ENCODE assay signal across 8 cellular contexts in the genomic region with DNA sequence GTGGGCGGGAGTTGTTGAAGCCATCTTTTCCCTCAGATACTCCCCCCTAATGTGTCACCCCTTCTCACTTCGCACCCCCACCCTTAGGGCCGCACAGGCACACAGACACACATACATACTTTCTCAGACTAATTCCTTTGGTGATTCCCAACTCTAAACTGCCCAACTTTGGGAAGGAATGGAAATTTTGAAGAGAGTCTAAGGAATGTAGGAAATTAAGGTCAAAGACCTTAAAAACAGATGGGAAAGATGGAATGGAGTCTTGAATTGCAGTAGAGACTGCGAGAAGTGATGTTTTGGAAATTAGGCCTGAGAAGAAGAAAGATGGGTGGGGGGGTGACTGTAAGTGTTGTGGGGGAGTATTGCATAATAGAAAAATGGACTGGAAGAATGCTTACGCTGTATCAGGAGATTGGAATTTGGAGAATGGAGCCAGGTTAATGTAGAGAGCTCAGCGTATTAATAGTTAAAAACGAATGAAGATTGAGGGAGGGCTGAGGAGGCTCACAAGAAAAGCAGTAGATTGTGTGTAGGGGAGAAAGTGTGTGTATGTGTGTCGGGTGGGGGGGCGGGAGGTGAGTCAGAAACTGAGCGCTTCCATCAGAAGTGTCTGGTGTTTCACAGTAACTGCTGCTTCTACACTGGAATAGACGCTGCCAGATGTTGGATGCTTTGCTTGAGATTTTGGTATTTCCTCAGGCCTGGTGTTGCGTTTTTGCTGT. TPM values are rescaled to one million over a fixed set of nuclear protein-coding genes. Genes with fewer than 3 reads are reported as not detected.
DNase-seq lines count a peak whose midpoint lies in the region; ATAC-seq and TF ChIP-seq lines count a peak whose summit lies in the region.

No MANE protein-coding gene starts in this region.

- no peaks in the 10 kb centered on the region for H3K9me3 Mint-ChIP-seq in activated T-helper 1 cell treated with anti-CD3 and anti-CD28 coated beads, Interleukin-12 subunit alpha, Interleukin-12 subunit beta, Interleukin-2, Interleukin-4 antibody, amounts not matched to agents 30 ng/mL and 10 ng/mL and 1 ng/mL, durations not matched to agents 14 hours and 24 hours and 36 hours

- peaks cover 30% of the 10 kb centered on the region for H3K36me3 ChIP-seq in BE2C
- H3K36me3 ChIP-seq in HUES64 (ENCODE audit: insufficient read depth, low read length) = peaks cover 26% of the 10 kb centered on the region

- peaks cover 42% of the 10 kb centered on the region for H3K4me1 Mint-ChIP-seq in activated T-helper 1 cell treated with anti-CD3 and anti-CD28 coated beads, Interleukin-12 subunit alpha, Interleukin-12 subunit beta, Interleukin-2, Interleukin-4 antibody, amounts not matched to agents 30 ng/mL and 10 ng/mL and 1 ng/mL, durations not matched to agents 14 hours and 24 hours and 36 hours (ENCODE audit: low read depth)

- peak overlapping the region; percentile 94 for H3K4me3 Mint-ChIP-seq in activated T-helper 1 cell treated with anti-CD3 and anti-CD28 coated beads, Interleukin-12 subunit alpha, Interleukin-12 subunit beta, Interleukin-2, Interleukin-4 antibody, amounts not matched to agents 30 ng/mL and 10 ng/mL and 1 ng/mL, durations not matched to agents 14 hours and 24 hours and 36 hours

- H3K27me3 ChIP-seq in BE2C (no peaks in the 10 kb centered on the region; the same call in 1 of the 2 replicates), HUES64 (ENCODE audit: insufficient read depth, low read length) (no peaks in the 10 kb centered on the region), right cardiac atrium (ENCODE audit: control insufficient read depth, insufficient read depth) (no peaks in the 10 kb centered on the region)

- TF ChIP-seq CTCF in BE2C (IDR thresholded peaks at IDR 0.05; ENCODE audit: low read depth, low read length) = no peak

- DNase-seq in BE2C (no peak), right cardiac atrium (no peak), skeletal muscle cell (ENCODE audit: low read depth) (peak; percentile 66), activated gamma-delta T cell (lab: John Stamatoyannopoulos, UW) (no peak)
- DNase-seq in activated T-helper 1 cell treated with anti-CD3 and anti-CD28 coated beads, Interleukin-12 subunit alpha, Interleukin-12 subunit beta, Interleukin-2, Interleukin-4 antibody, amounts not matched to agents 30 ng/mL and 10 ng/mL and 1 ng/mL, durations not matched to agents 14 hours and 24 hours and 36 hours (ENCODE audit: low spot score) = no peak

- H3K9ac ChIP-seq in HUES64 (ENCODE audit: low read depth, low read length) = peak overlapping the region; percentile 89

- H3K4me3 ChIP-seq in BE2C (ENCODE audit: low read depth, low read length) (peak overlapping the region; percentile 89), HUES64 (ENCODE audit: low read length) (peak overlapping the region; percentile 100), right cardiac atrium (ENCODE audit: low read length) (peak overlapping the region; percentile 93), skeletal muscle cell (ENCODE audit: low read depth, low read length) (peak overlapping the region; percentile 99)

- H3K9me3 ChIP-seq in BE2C (no peaks in the 10 kb centered on the region), HUES64 (ENCODE audit: insufficient read depth, low read depth, low read length) (no peaks in the 10 kb centered on the region), right cardiac atrium (ENCODE audit: control insufficient read depth, low read length) (no peaks in the 10 kb centered on the region)

- intact Hi-C loops in activated T-helper 1 cell treated with anti-CD3 and anti-CD28 coated beads, Interleukin-12 subunit alpha, Interleukin-12 subunit beta, Interleukin-2, Interleukin-4 antibody, amounts not matched to agents 30 ng/mL and 10 ng/mL and 1 ng/mL, durations not matched to agents 14 hours and 24 hours and 36 hours (cut with micrococcal nuclease) = loop anchor here (2.0 kb wide), 1 partner anchor 43 kb away; the partner anchor contains the start of gene TNFAIP8L2
- intact Hi-C loops in right cardiac atrium (cut with DNase I) = loop anchor here in 2 of 4 donors (5.0 kb wide), 1 partner anchor 52 kb away; the partner anchor contains the start of gene PSMD4 (in 2 of the 2)

- ATAC-seq in right cardiac atrium (no peak), HG02970 (IDR thresholded peaks at IDR 0.05; ENCODE audit: low FRiP score, unreplicated experiment) (no peak), HG03521 (IDR thresholded peaks at IDR 0.05; ENCODE audit: unreplicated experiment) (no peak)

- 32% methylated on average over 11 of the region's 12 CpGs for WGBS in HUES64
- WGBS in right cardiac atrium = 22% methylated on average over 12 of the region's 12 CpGs

- H3K27me3 Mint-ChIP-seq in activated T-helper 1 cell treated with anti-CD3 and anti-CD28 coated beads, Interleukin-12 subunit alpha, Interleukin-12 subunit beta, Interleukin-2, Interleukin-4 antibody, amounts not matched to agents 30 ng/mL and 10 ng/mL and 1 ng/mL, durations not matched to agents 14 hours and 24 hours and 36 hours (ENCODE audit: insufficient read depth) = peaks cover 2% of the 10 kb centered on the region

- peak overlapping the region; percentile 94 for H3K27ac Mint-ChIP-seq in activated T-helper 1 cell treated with anti-CD3 and anti-CD28 coated beads, Interleukin-12 subunit alpha, Interleukin-12 subunit beta, Interleukin-2, Interleukin-4 antibody, amounts not matched to agents 30 ng/mL and 10 ng/mL and 1 ng/mL, durations not matched to agents 14 hours and 24 hours and 36 hours

- H3K27ac ChIP-seq in HUES64 (ENCODE audit: low read depth, low read length) = no peak overlapping the region
- peak overlapping the region; percentile 15 for H3K27ac ChIP-seq in right cardiac atrium (ENCODE audit: low read length)

- no peaks in the 10 kb centered on the region for H3K4me1 ChIP-seq in BE2C
- H3K4me1 ChIP-seq in HUES64 (ENCODE audit: insufficient read depth, low read length) = peaks cover 5% of the 10 kb centered on the region; the same call in 1 of the 2 replicates
- H3K4me1 ChIP-seq in right cardiac atrium (ENCODE audit: control insufficient read depth, insufficient read depth, low read length) = no peaks in the 10 kb centered on the region

- peaks cover 20% of the 10 kb centered on the region for H3K36me3 Mint-ChIP-seq in activated T-helper 1 cell treated with anti-CD3 and anti-CD28 coated beads, Interleukin-12 subunit alpha, Interleukin-12 subunit beta, Interleukin-2, Interleukin-4 antibody, amounts not matched to agents 30 ng/mL and 10 ng/mL and 1 ng/mL, durations not matched to agents 14 hours and 24 hours and 36 hours (ENCODE audit: low read depth)

RNA-seq across cellular contexts. Expression of gene PIP5K1A, which starts 1.7 kb away (rescaled TPM):
- 70.7 TPM for polyA plus RNA-seq in BE2C (2012; ENCODE audit: insufficient read depth, insufficient read length, low read depth)
- 44.9 TPM for polyA plus RNA-seq in HUES64 (2013, experiment 1 of 2)
- polyA plus RNA-seq in HUES64 (2013, experiment 2 of 2) = 50.8 TPM
- 98.9 and 101 TPM in 2 replicates for total RNA-seq in activated T-helper 1 cell treated with anti-CD3 and anti-CD28 coated beads, Interleukin-12 subunit alpha, Interleukin-12 subunit beta, Interleukin-2, Interleukin-4 antibody, amounts not matched to agents 30 ng/mL and 10 ng/mL and 1 ng/mL, durations not matched to agents 14 hours and 24 hours and 36 hours
- total RNA-seq in right cardiac atrium = 10 to 100 TPM; 33.7 to 50.7 (median 38.2) TPM
- 20.4 TPM for polyA plus RNA-seq in right cardiac atrium

RNA-seq across cellular contexts. Expression of gene VPS72, which starts 10.0 kb away (rescaled TPM):
- 122 TPM for polyA plus RNA-seq in BE2C (2012; ENCODE audit: insufficient read depth, insufficient read length, low read depth)
- 62.0 TPM for polyA plus RNA-seq in HUES64 (2013, experiment 1 of 2)
- polyA plus RNA-seq in HUES64 (2013, experiment 2 of 2) = 78.7 TPM
- 90.0 and 96.4 TPM in 2 replicates for total RNA-seq in activated T-helper 1 cell treated with anti-CD3 and anti-CD28 coated beads, Interleukin-12 subunit alpha, Interleukin-12 subunit beta, Interleukin-2, Interleukin-4 antibody, amounts not matched to agents 30 ng/mL and 10 ng/mL and 1 ng/mL, durations not matched to agents 14 hours and 24 hours and 36 hours
- total RNA-seq in right cardiac atrium = 10 to 100 TPM; 40.0 to 52.3 (median 41.7) TPM
- 37.3 TPM for polyA plus RNA-seq in right cardiac atrium

RNA-seq across cellular contexts. Expression of gene TMOD4, which starts 24.2 kb away (rescaled TPM):
- 3.1 TPM for polyA plus RNA-seq in BE2C (2012; ENCODE audit: insufficient read depth, insufficient read length, low read depth)
- not detected for polyA plus RNA-seq in HUES64 (2013, experiment 1 of 2)
- polyA plus RNA-seq in HUES64 (2013, experiment 2 of 2) = not detected
- total RNA-seq in activated T-helper 1 cell treated with anti-CD3 and anti-CD28 coated beads, Interleukin-12 subunit alpha, Interleukin-12 subunit beta, Interleukin-2, Interleukin-4 antibody, amounts not matched to agents 30 ng/mL and 10 ng/mL and 1 ng/mL, durations not matched to agents 14 hours and 24 hours and 36 hours = 2.6 and 2.9 TPM in 2 replicates
- not detected for total RNA-seq in right cardiac atrium
- polyA plus RNA-seq in right cardiac atrium = 0.20 TPM

RNA-seq across cellular contexts. Expression of gene SCNM1, which starts 34.1 kb away (rescaled TPM):
- 160 TPM for polyA plus RNA-seq in BE2C (2012; ENCODE audit: insufficient read depth, insufficient read length, low read depth)
- polyA plus RNA-seq in HUES64 (2013, experiment 1 of 2) = 41.9 TPM
- 43.9 TPM for polyA plus RNA-seq in HUES64 (2013, experiment 2 of 2)
- 111 and 117 TPM in 2 replicates for total RNA-seq in activated T-helper 1 cell treated with anti-CD3 and anti-CD28 coated beads, Interleukin-12 subunit alpha, Interleukin-12 subunit beta, Interleukin-2, Interleukin-4 antibody, amounts not matched to agents 30 ng/mL and 10 ng/mL and 1 ng/mL, durations not matched to agents 14 hours and 24 hours and 36 hours
- total RNA-seq in right cardiac atrium = 10 to 100 TPM; 18.3 to 25.6 (median 21.5) TPM
- 23.7 TPM for polyA plus RNA-seq in right cardiac atrium

RNA-seq across cellular contexts. Expression of gene LYSMD1, which starts 34.3 kb away (rescaled TPM):
- 56.2 TPM for polyA plus RNA-seq in BE2C (2012; ENCODE audit: insufficient read depth, insufficient read length, low read depth)
- polyA plus RNA-seq in HUES64 (2013, experiment 1 of 2) = 5.7 TPM
- 4.7 TPM for polyA plus RNA-seq in HUES64 (2013, experiment 2 of 2)
- total RNA-seq in activated T-helper 1 cell treated with anti-CD3 and anti-CD28 coated beads, Interleukin-12 subunit alpha, Interleukin-12 subunit beta, Interleukin-2, Interleukin-4 antibody, amounts not matched to agents 30 ng/mL and 10 ng/mL and 1 ng/mL, durations not matched to agents 14 hours and 24 hours and 36 hours = 4.0 and 5.0 TPM in 2 replicates
- total RNA-seq in right cardiac atrium = 10 to 100 TPM in 3 of 4 donors, 1 to 10 TPM in 1; 8.5 to 16.5 (median 15.6) TPM
- polyA plus RNA-seq in right cardiac atrium = 9.9 TPM
